Comparison of ENCODE assay signal across 11 cellular contexts in genomic region chr3:106184540-106185457, GRCh38.
DNase-seq lines count a peak whose midpoint lies in the region; ATAC-seq, FAIRE-seq and TF ChIP-seq lines count a peak whose summit lies in the region.
"Had no signal": no experiment of that assay in that cellular context is flagged by ENCODE, and none has a peak within 500 bp of the region (broad histone marks: within the 10 kb centered on the region; RNA-seq: fewer than 3 reads in every experiment).

No MANE protein-coding gene starts in this region.

- H3K36me3 ChIP-seq in kidney (ENCODE audit: control insufficient read depth in 1 of 2, insufficient read depth in 2 of 2, low read length in 2 of 2) = no peaks in the 10 kb centered on the region
- no peaks in the 10 kb centered on the region for H3K36me3 ChIP-seq in hepatocyte (replicated peaks; ENCODE audit: insufficient read depth, low read depth)
- H3K36me3 ChIP-seq: tibial nerve had no signal

- H3K4me1 ChIP-seq in kidney (ENCODE audit: control insufficient read depth in 1 of 2, insufficient read depth in 1 of 2, low read depth in 1 of 2, low read length in 2 of 2) (no peaks in the 10 kb centered on the region), hepatocyte (ENCODE audit: insufficient read depth) (peaks cover 8% of the 10 kb centered on the region)

- no peaks in the 10 kb centered on the region for H3K27me3 ChIP-seq in hepatocyte
- H3K27me3 ChIP-seq: tibial nerve had no signal

- H3K27ac ChIP-seq in kidney (ENCODE audit: low read depth in 2 of 2, low read length in 2 of 2) = no peak overlapping the region
- no peak overlapping the region for H3K27ac ChIP-seq in hepatocyte
- H3K27ac ChIP-seq: tibial nerve had no signal

- 91% methylated on average over 4 of the region's 4 CpGs for WGBS in hepatocyte (ENCODE audit: low lambda C conversion rate, missing lambda C conversion rate)

- H3K9me3 ChIP-seq in kidney (ENCODE audit: control insufficient read depth in 1 of 2, low read length in 2 of 2) (no peaks in the 10 kb centered on the region), hepatocyte (ENCODE audit: low read depth) (no peaks in the 10 kb centered on the region)
- H3K9me3 ChIP-seq: tibial nerve had no signal

- no peak overlapping the region for H2AFZ ChIP-seq in hepatocyte

- H3K4me2 ChIP-seq in hepatocyte = no peak overlapping the region

- no peaks in the 10 kb centered on the region for H3K9me2 ChIP-seq in hepatocyte (replicated peaks; ENCODE audit: insufficient read depth)

- FAIRE-seq in kidney (lab: Jason Lieb, UNC) = peak; percentile 44

- DNase-seq in kidney (no peak), NCI-H82 (lab: John Stamatoyannopoulos, UW) (no peak), EL (no peak), hepatocyte (ENCODE audit: low spot score) (no peak)
- DNase-seq in stimulated activated CD4-positive, alpha-beta T cell treated with anti-CD3 and anti-CD28 coated beads, Interleukin-2, amount 100 ng/mL, for 24 hours = no peak
- DNase-seq: SHP77 had no signal

- intact Hi-C loops in kidney (cut with DNase I) = no loop called here

- H4K20me1 ChIP-seq in hepatocyte (ENCODE audit: insufficient read depth, poor library complexity, severe bottlenecking) = no peaks in the 10 kb centered on the region

- no peak overlapping the region for H3K9ac ChIP-seq in kidney (ENCODE audit: low read length in 2 of 2)

- no peak overlapping the region for H3K4me3 ChIP-seq in kidney (ENCODE audit: low read length in 2 of 2)
- H3K4me3 ChIP-seq in hepatocyte = no peak overlapping the region
- H3K4me3 ChIP-seq: lung, tibial nerve had no signal

- ATAC-seq in GM18870 (IDR thresholded peaks at IDR 0.05; ENCODE audit: unreplicated experiment) (peak; percentile 98), GM21619 (IDR thresholded peaks at IDR 0.05; ENCODE audit: unreplicated experiment) (peak; percentile 91), HG03378 (IDR thresholded peaks at IDR 0.05; ENCODE audit: unreplicated experiment) (peak; percentile 95)

- TF ChIP-seq CTCF in kidney (IDR thresholded peaks at IDR 0.05; ENCODE audit: borderline replicate concordance, extremely low read depth, insufficient read depth) = no peak
- no peak for TF ChIP-seq CTCF in hepatocyte (IDR thresholded peaks at IDR 0.05; ENCODE audit: poor library complexity)

- no peaks in the 10 kb centered on the region for H3K79me2 ChIP-seq in hepatocyte
